In the genomic region with DNA sequence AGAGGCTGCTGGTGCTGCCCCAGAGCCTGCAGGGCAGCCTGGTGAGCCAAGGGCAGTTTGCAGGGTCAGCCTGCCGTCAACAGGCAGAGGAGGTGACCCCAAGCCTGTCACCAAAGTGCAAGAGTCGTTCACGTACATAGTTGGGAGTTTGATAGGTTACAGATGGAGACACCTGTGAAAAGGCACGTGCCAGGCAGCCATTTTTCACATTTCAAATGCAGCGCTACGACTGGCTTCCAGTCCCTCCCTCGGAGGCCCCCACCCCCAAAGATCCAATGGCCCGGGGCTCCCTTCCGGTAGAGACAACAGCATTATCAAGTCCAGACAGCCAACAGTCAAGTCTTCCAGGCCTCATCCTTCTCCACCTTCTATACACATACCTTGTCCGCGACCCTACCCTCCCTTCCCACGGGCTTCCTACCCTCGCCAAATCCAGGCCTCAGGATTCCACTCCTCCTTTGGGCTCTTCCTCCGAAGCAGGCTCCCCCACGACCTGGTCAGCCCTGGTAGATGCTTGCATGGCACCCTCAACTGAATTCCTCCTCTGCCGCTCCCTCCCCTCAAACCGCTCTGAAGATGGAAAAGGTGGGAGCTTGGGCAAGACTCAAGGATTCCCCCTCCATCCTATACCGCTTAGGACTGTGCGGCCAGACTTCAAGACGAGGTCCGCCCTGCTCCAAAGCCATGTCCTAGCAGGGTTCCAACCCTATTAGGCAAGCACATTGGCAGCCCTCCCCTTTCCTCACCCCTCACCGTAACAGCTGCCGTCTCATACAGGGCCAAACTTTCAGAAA, we compare ENCODE assay signal across 8 cellular contexts. TPM values are rescaled to one million over a fixed set of nuclear protein-coding genes. Genes with fewer than 3 reads are reported as not detected.
DNase-seq lines count a peak whose midpoint lies in the region; ATAC-seq and TF ChIP-seq lines count a peak whose summit lies in the region.

No MANE protein-coding gene starts in this region.

- intact Hi-C loops in IMR-90 (cut with micrococcal nuclease): no loop called here

- H2BK15ac ChIP-seq in IMR-90 (ENCODE audit: low read depth, low read length): no peak overlapping the region

- no peak overlapping the region for H3K4ac ChIP-seq in IMR-90 (ENCODE audit: low read depth, low read length)

- H3K4me2 ChIP-seq in IMR-90 (ENCODE audit: low read depth, low read length): no peak overlapping the region

- TF ChIP-seq CTCF in IMR-90 (conservative IDR thresholded peaks at IDR 0.05; ENCODE audit: low read depth, low read length) (no peak), osteocyte (IDR thresholded peaks at IDR 0.05) (no peak)

- TF ChIP-seq POLR2A in IMR-90 (IDR thresholded peaks at IDR 0.05; ENCODE audit: low read depth, low read length): no peak

- CTCF ChIA-PET in IMR-90 (lab: Yijun Ruan, JAX): interaction anchor here (0.6 to 1.6 kb wide), 2 partner anchors 13 to 19 kb away, joined by 5 read pairs; a partner anchor contains a TSS

- H3K27me3 ChIP-seq in IMR-90 (ENCODE audit: control insufficient read depth, insufficient read depth, low read length): no peaks in the 10 kb centered on the region

- no peak overlapping the region for H2AK5ac ChIP-seq in IMR-90 (ENCODE audit: low read depth, low read length)

- peaks cover 38 to 60% of the 10 kb centered on the region in 2 donors for H3K4me1 Mint-ChIP-seq in effector memory CD8-positive, alpha-beta T cell (ENCODE audit: low read depth in 2 of 2)
- H3K4me1 Mint-ChIP-seq in osteocyte (ENCODE audit: unreplicated experiment): peaks cover 33% of the 10 kb centered on the region

- H3K4me3 ChIP-seq in IMR-90 (ENCODE audit: insufficient read depth, low read depth, low read length): no peak overlapping the region

- peaks cover 90% of the 10 kb centered on the region for H3K36me3 Mint-ChIP-seq in effector memory CD8-positive, alpha-beta T cell (ENCODE audit: insufficient read depth)
- peaks cover 56% of the 10 kb centered on the region for H3K36me3 Mint-ChIP-seq in osteocyte (ENCODE audit: unreplicated experiment)

- H3K23ac ChIP-seq in IMR-90 (ENCODE audit: low read depth, low read length): no peak overlapping the region

- no peak overlapping the region for H2BK120ac ChIP-seq in IMR-90 (ENCODE audit: low read depth, low read length)

- H4K20me1 ChIP-seq in IMR-90 (ENCODE audit: insufficient read depth, low read length): peaks cover 92% of the 10 kb centered on the region

- H3K56ac ChIP-seq in IMR-90 (ENCODE audit: extremely low read depth, insufficient read depth, low read length): no peak overlapping the region

- no TSS peak for BruUV-seq in IMR-90 (replicated peaks; lab: Mats Ljungman, UMichigan)

- in situ Hi-C loops in IMR-90 (cut with MboI; ENCODE audit: low sequenced_read_pairs): no loop called here

- TF ChIP-seq RAD21 in IMR-90 (IDR thresholded peaks at IDR 0.05; ENCODE audit: low read length): no peak

- no peaks in the 10 kb centered on the region for H3K9me3 Mint-ChIP-seq in effector memory CD8-positive, alpha-beta T cell
- no peaks in the 10 kb centered on the region for H3K9me3 Mint-ChIP-seq in osteocyte (ENCODE audit: unreplicated experiment)

- H3K27ac Mint-ChIP-seq in effector memory CD8-positive, alpha-beta T cell: peak overlapping the region; percentile 78 to 82
- peak overlapping the region; percentile 31 for H3K27ac Mint-ChIP-seq in osteocyte (ENCODE audit: unreplicated experiment)

- H4K8ac ChIP-seq in IMR-90 (ENCODE audit: low read depth in 2 of 2, low read length in 2 of 2): no peak overlapping the region

- no peak overlapping the region for H3K14ac ChIP-seq in IMR-90 (replicated peaks; ENCODE audit: low read depth, low read length)

- no peak overlapping the region for H4K91ac ChIP-seq in IMR-90 (ENCODE audit: insufficient read depth, low read depth, low read length)

- peak overlapping the region; percentile 7 for H2AFZ ChIP-seq in IMR-90 (replicated peaks; ENCODE audit: low read length, poor library complexity)

- H3K9me1 ChIP-seq in IMR-90 (ENCODE audit: insufficient read depth, low read length): peaks cover 12% of the 10 kb centered on the region; the same call in 1 of the 2 replicates

- H3K9me3 ChIP-seq in IMR-90 (ENCODE audit: control insufficient read depth, insufficient read depth, low read length): no peaks in the 10 kb centered on the region

- no peaks in the 10 kb centered on the region for H3K27me3 Mint-ChIP-seq in effector memory CD8-positive, alpha-beta T cell
- no peaks in the 10 kb centered on the region for H3K27me3 Mint-ChIP-seq in osteocyte (ENCODE audit: unreplicated experiment)

- H3K36me3 ChIP-seq in IMR-90 (ENCODE audit: control insufficient read depth, insufficient read depth, low read length): peaks cover 79% of the 10 kb centered on the region

- H2BK20ac ChIP-seq in IMR-90 (ENCODE audit: low read depth, low read length): no peak overlapping the region

- no peak overlapping the region for H3K27ac ChIP-seq in IMR-90 (ENCODE audit: insufficient read depth, low read length)

- ATAC-seq in IMR-90 (ENCODE audit: low read depth): no peak
- no peak for ATAC-seq in effector memory CD8-positive, alpha-beta T cell (replicated peaks)
- no peak for ATAC-seq in HG03039 (IDR thresholded peaks at IDR 0.05; ENCODE audit: unreplicated experiment)
- no peak for ATAC-seq in HG03378 (IDR thresholded peaks at IDR 0.05; ENCODE audit: unreplicated experiment)
- no peak for ATAC-seq in HG03571 (IDR thresholded peaks at IDR 0.05; ENCODE audit: unreplicated experiment)

- POLR2A ChIA-PET in IMR-90 (lab: Charles Lee; ENCODE audit: unreplicated experiment): no interaction called here

- dilution Hi-C loops in IMR-90 (cut with HindIII; ENCODE audit: low sequenced_read_pairs, unreplicated experiment): no loop called here

- DNase-seq in DMS 273 (lab: John Stamatoyannopoulos, UW; ENCODE audit: unreplicated experiment): peak; percentile 73
- DNase-seq in IMR-90: no peak
- DNase-seq in effector memory CD8-positive, alpha-beta T cell: no peak
- no peak for DNase-seq in osteocyte (ENCODE audit: extremely low spot score, unreplicated experiment)
- DNase-seq in SW480 (ENCODE audit: low spot score): no peak

- H3K4me3 Mint-ChIP-seq in effector memory CD8-positive, alpha-beta T cell: peak overlapping the region; percentile 7 to 31
- H3K4me3 Mint-ChIP-seq in osteocyte (ENCODE audit: unreplicated experiment): no peak overlapping the region

- H4K5ac ChIP-seq in IMR-90 (ENCODE audit: low read depth, low read length): no peak overlapping the region

- peaks cover 9% of the 10 kb centered on the region for H3K4me1 ChIP-seq in IMR-90 (ENCODE audit: control insufficient read depth, insufficient read depth, low read length)

- no peak overlapping the region for H3K18ac ChIP-seq in IMR-90 (ENCODE audit: low read depth, low read length)

- WGBS in IMR-90 (ENCODE audit: extremely low coverage in 2 of 2, insufficient read length in 1 of 2), 2 experiments: 81% methylated on average over 10 of the region's 23 CpGs; no CpG with 5 or more reads in 1 of the 2 experiments

- peaks cover 22 to 66% of the 10 kb centered on the region in 2 experiments for H3K79me1 ChIP-seq in IMR-90 (ENCODE audit: low read depth in 1 of 2, low read length in 2 of 2)

- H2AK9ac ChIP-seq in IMR-90 (replicated peaks; ENCODE audit: low read depth, low read length, poor library complexity): no peak overlapping the region

- no peak overlapping the region for H3K9ac ChIP-seq in IMR-90 (ENCODE audit: low read depth, low read length)

- H2BK5ac ChIP-seq in IMR-90 (ENCODE audit: low read depth, low read length, poor library complexity, severe bottlenecking): no peak overlapping the region

TF ChIP-seq in IMR-90, 13 proteins besides CTCF, POLR2A, EP300 and RAD21 (continues in another document):
- no peak for TF ChIP-seq BHLHE40 (IDR thresholded peaks at IDR 0.05; ENCODE audit: low read depth, low read length)
- TF ChIP-seq MAFK (IDR thresholded peaks at IDR 0.05; ENCODE audit: low read depth, low read length): no peak
- no peak for TF ChIP-seq CEBPB (IDR thresholded peaks at IDR 0.05; ENCODE audit: low read depth, low read length)
- TF ChIP-seq, protein P1, sequence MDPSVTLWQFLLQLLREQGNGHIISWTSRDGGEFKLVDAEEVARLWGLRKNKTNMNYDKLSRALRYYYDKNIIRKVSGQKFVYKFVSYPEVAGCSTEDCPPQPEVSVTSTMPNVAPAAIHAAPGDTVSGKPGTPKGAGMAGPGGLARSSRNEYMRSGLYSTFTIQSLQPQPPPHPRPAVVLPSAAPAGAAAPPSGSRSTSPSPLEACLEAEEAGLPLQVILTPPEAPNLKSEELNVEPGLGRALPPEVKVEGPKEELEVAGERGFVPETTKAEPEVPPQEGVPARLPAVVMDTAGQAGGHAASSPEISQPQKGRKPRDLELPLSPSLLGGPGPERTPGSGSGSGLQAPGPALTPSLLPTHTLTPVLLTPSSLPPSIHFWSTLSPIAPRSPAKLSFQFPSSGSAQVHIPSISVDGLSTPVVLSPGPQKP (IDR thresholded peaks at IDR 0.05; ENCODE audit: borderline replicate concordance, low read depth, low read length): no peak
- TF ChIP-seq, protein P2, sequence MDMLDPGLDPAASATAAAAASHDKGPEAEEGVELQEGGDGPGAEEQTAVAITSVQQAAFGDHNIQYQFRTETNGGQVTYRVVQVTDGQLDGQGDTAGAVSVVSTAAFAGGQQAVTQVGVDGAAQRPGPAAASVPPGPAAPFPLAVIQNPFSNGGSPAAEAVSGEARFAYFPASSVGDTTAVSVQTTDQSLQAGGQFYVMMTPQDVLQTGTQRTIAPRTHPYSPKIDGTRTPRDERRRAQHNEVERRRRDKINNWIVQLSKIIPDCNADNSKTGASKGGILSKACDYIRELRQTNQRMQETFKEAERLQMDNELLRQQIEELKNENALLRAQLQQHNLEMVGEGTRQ (IDR thresholded peaks at IDR 0.05; ENCODE audit: low read depth, low read length): no peak
- TF ChIP-seq SMC3 (IDR thresholded peaks at IDR 0.05; ENCODE audit: low read depth, low read length): no peak
- no peak for TF ChIP-seq RCOR1 (IDR thresholded peaks at IDR 0.05; ENCODE audit: insufficient replicate concordance, low read length)
- TF ChIP-seq MAZ (IDR thresholded peaks at IDR 0.05; ENCODE audit: borderline replicate concordance, low read depth, low read length): no peak
- no peak for TF ChIP-seq RFX5 (IDR thresholded peaks at IDR 0.05; ENCODE audit: low read depth, low read length)
- TF ChIP-seq MXI1 (IDR thresholded peaks at IDR 0.05; ENCODE audit: borderline replicate concordance, low read depth, low read length): no peak
- no peak for TF ChIP-seq FOS (IDR thresholded peaks at IDR 0.05; ENCODE audit: low read depth, low read length)
- TF ChIP-seq CHD1 (IDR thresholded peaks at IDR 0.05; ENCODE audit: low read depth, low read length): no peak

RNA-seq across cellular contexts. Expression of a gene that starts 13.2 kb away (rescaled TPM):
- total RNA-seq in IMR-90 (2012; rRNA removed) (300 and 735 TPM in 2 replicates), osteocyte (474 and 509 TPM in 2 replicates)
- 230 and 288 TPM in 2 replicates for polyA plus RNA-seq in IMR-90 (2012; rRNA removed)
- 34.5 and 69.4 TPM in 2 replicates for polyA plus RNA-seq in IMR-90 (2012; cell fraction: cytosol; rRNA removed)
- polyA plus RNA-seq in IMR-90 (2012; cell fraction: nucleus; rRNA removed; ENCODE audit: low replicate concordance): 110 and 525 TPM in 2 replicates

RNA-seq across cellular contexts. Expression of a gene that starts 60.0 kb away (rescaled TPM):
- total RNA-seq in IMR-90 (2012; rRNA removed): 19.5 and 27.8 TPM in 2 replicates
- polyA plus RNA-seq in IMR-90 (2012; rRNA removed): 21.4 and 21.8 TPM in 2 replicates
- polyA plus RNA-seq in IMR-90 (2012; cell fraction: cytosol; rRNA removed): 13.6 and 15.2 TPM in 2 replicates
- 29.2 and 34.1 TPM in 2 replicates for polyA plus RNA-seq in IMR-90 (2012; cell fraction: nucleus; rRNA removed; ENCODE audit: low replicate concordance)
- total RNA-seq in osteocyte: 46.5 and 55.4 TPM in 2 replicates
